In genomic region chr15:64894395-64895056, GRCh38 we compare ENCODE assay signal across 8 cellular contexts. TPM values are rescaled to one million over a fixed set of nuclear protein-coding genes. Genes with fewer than 3 reads are reported as not detected.
DNase-seq lines count a peak whose midpoint lies in the region.

No MANE protein-coding gene starts in this region.

- peak overlapping the region; percentile 67 for H3K4me2 ChIP-seq in skeletal muscle satellite cell (ENCODE audit: low read length)

- peak overlapping the region; percentile 55 for H3K4me3 ChIP-seq in skeletal muscle satellite cell (ENCODE audit: low read length)

- no peaks in the 10 kb centered on the region for H3K9me3 ChIP-seq in skeletal muscle satellite cell (replicated peaks; ENCODE audit: low read length)

- intact Hi-C loops in head of caudate nucleus (cut with DNase I) = loop anchor here (5.0 to 10.0 kb wide), 2 partner anchors 50 to 162 kb away; partner anchors contain the start of gene PLEKHO2

- in situ Hi-C loops in KBM-7 (cut with MboI; ENCODE audit: low pct_unique_long_range_greater_than_20kb, low sequenced_read_pairs) = no loop called here

- peak; percentile 3 for DNase-seq in DMS153 (lab: John Stamatoyannopoulos, UW)
- DNase-seq in DMS153 treated with DMSO at 0.1 percent for 48 hours (lab: John Stamatoyannopoulos, UW; ENCODE audit: unreplicated experiment) = no peak
- peak; percentile 69 for DNase-seq in KBM-7
- DNase-seq in activated T-cell treated with anti-CD3 and anti-CD28 coated beads, Interleukin-2, amount 50 U/mL, for 1 hour = peak; percentile 80
- DNase-seq in head of caudate nucleus = peak in 28 of 42 donors; percentile 15 to 82 (median 58)
- DNase-seq in NCI-H1694 (lab: John Stamatoyannopoulos, UW) = no peak
- no peak for DNase-seq in AG20443 (ENCODE audit: low spot score)

- H3K9ac ChIP-seq in skeletal muscle satellite cell (ENCODE audit: low read depth, low read length) = peak overlapping the region; percentile 56

- no peaks in the 10 kb centered on the region for H3K36me3 ChIP-seq in skeletal muscle satellite cell (ENCODE audit: insufficient read depth, low read length)

- no peaks in the 10 kb centered on the region for H3K27me3 ChIP-seq in skeletal muscle satellite cell (ENCODE audit: control insufficient read depth, insufficient read depth, low read length)

- peaks cover 52% of the 10 kb centered on the region for H3K4me1 ChIP-seq in skeletal muscle satellite cell (ENCODE audit: control insufficient read depth, insufficient read depth, low read length)

RNA-seq across cellular contexts. Expression of gene ANKDD1A, which starts 17.2 kb away (rescaled TPM):
- total RNA-seq in skeletal muscle satellite cell (2012; rRNA removed) = 1.3 and 2.0 TPM in 2 replicates

RNA-seq across cellular contexts. Expression of gene PLEKHO2, which starts 52.8 kb away (rescaled TPM):
- 21.6 and 22.3 TPM in 2 replicates for total RNA-seq in skeletal muscle satellite cell (2012; rRNA removed)

Comparison
In these comparisons a context has a peak if more than half of its experiments do, and no peak if none do; other contexts are left out.
1. DNase-seq: peak in DMS153 (single experiment), KBM-7 (single experiment), activated T-cell treated with anti-CD3 and anti-CD28 coated beads, Interleukin-2, amount 50 U/mL, for 1 hour (single experiment) and head of caudate nucleus (28 of 42); none in DMS153 treated with DMSO at 0.1 percent for 48 hours (single experiment), NCI-H1694 (single experiment) and AG20443 (single experiment).